In genomic region chr1:69568435-69569280, GRCh38 we compare ENCODE assay signal across 8 cellular contexts. TPM values are rescaled to one million over a fixed set of nuclear protein-coding genes. Genes with fewer than 3 reads are reported as not detected.
A peak's percentile ranks its signal among the peaks of the same experiment; 100 is the strongest.
DNase-seq lines count a peak whose midpoint lies in the region; ATAC-seq and TF ChIP-seq lines count a peak whose summit lies in the region.

No MANE protein-coding gene starts in this region.

- H3K4me3 Mint-ChIP-seq in mesothelial cell of epicardium: peak overlapping the region; percentile 73

- H3K9me3 Mint-ChIP-seq in mesothelial cell of epicardium: no peaks in the 10 kb centered on the region

- H3K9ac ChIP-seq in colonic mucosa (ENCODE audit: low read depth in 2 of 2, low read length in 2 of 2): no peak overlapping the region

- intact Hi-C loops in Right ventricle myocardium inferior (cut with DNase I) (loop anchor here (10.0 kb wide), 1 partner anchor 146 kb away; no protein-coding TSS in a partner anchor), cardiac septum (cut with DNase I) (no loop called here), colonic mucosa (cut with DNase I) (no loop called here), aorta (cut with DNase I) (no loop called here)

- DNase-seq in Right ventricle myocardium inferior (ENCODE audit: missing footprints): peak; percentile 52
- no peak for DNase-seq in cardiac septum (ENCODE audit: low spot score)
- no peak for DNase-seq in colonic mucosa
- peak in 1 of 2 experiments; percentile 37 for DNase-seq in mesothelial cell of epicardium (ENCODE audit: low spot score in 2 of 2, unreplicated experiment in 2 of 2)
- DNase-seq in aorta: no peak
- no peak for DNase-seq in stimulated activated naive CD4-positive, alpha-beta T cell (lab: John Stamatoyannopoulos, UW)
- no peak for DNase-seq in dedifferentiated amniotic fluid mesenchymal stem cell (ENCODE audit: extremely low spot score)
- no peak for DNase-seq in activated CD8-positive, alpha-beta memory T cell treated with anti-CD3 and anti-CD28 coated beads, Interleukin-2, amount 50 U/mL, for 4 hours

- peaks cover 26% of the 10 kb centered on the region for H3K4me1 Mint-ChIP-seq in mesothelial cell of epicardium

- ATAC-seq in Right ventricle myocardium inferior (no peak), aorta (ENCODE audit: low FRiP score) (no peak)

- H3K4me1 ChIP-seq in colonic mucosa (no peaks in the 10 kb centered on the region), aorta (ENCODE audit: control insufficient read depth in 1 of 2, insufficient read depth in 2 of 2, low read length in 2 of 2) (no peaks in the 10 kb centered on the region)

- H3K27ac ChIP-seq in colonic mucosa: no peak overlapping the region
- no peak overlapping the region for H3K27ac ChIP-seq in aorta (ENCODE audit: low read depth in 1 of 2, low read length in 2 of 2)

- no peaks in the 10 kb centered on the region for H3K36me3 Mint-ChIP-seq in mesothelial cell of epicardium

- H3K4me3 ChIP-seq in colonic mucosa (peak overlapping the region; percentile 47), aorta (ENCODE audit: low read length in 2 of 2) (peak overlapping the region; percentile 15)

- H3K27me3 ChIP-seq in colonic mucosa: peaks cover 33% of the 10 kb centered on the region
- no peaks in the 10 kb centered on the region for H3K27me3 ChIP-seq in aorta (ENCODE audit: control insufficient read depth in 1 of 2, insufficient read depth in 2 of 2, low read length in 1 of 2)

- H3K36me3 ChIP-seq in colonic mucosa: no peaks in the 10 kb centered on the region
- H3K36me3 ChIP-seq in aorta (ENCODE audit: control insufficient read depth in 1 of 2, insufficient read depth in 2 of 2, low read length in 1 of 2): no peaks in the 10 kb centered on the region

- H3K27ac Mint-ChIP-seq in mesothelial cell of epicardium: no peak overlapping the region

- H3K9me3 ChIP-seq in colonic mucosa: no peaks in the 10 kb centered on the region
- H3K9me3 ChIP-seq in aorta (ENCODE audit: control insufficient read depth, low read length): no peaks in the 10 kb centered on the region

- WGBS in aorta, 2 donors: 1 to 2% methylated on average over 49 of the region's 49 CpGs

- no peak for TF ChIP-seq CTCF in colonic mucosa (IDR thresholded peaks at IDR 0.05)
- TF ChIP-seq CTCF in mesothelial cell of epicardium (IDR thresholded peaks at IDR 0.05; ENCODE audit: unreplicated experiment): no peak

- peaks cover 87% of the 10 kb centered on the region for H3K27me3 Mint-ChIP-seq in mesothelial cell of epicardium (ENCODE audit: low read depth)

RNA-seq across cellular contexts. Expression of gene LRRC7, which starts 0.9 kb away (rescaled TPM):
- total RNA-seq in Right ventricle myocardium inferior (3.3 TPM), cardiac septum (0.11 TPM), colonic mucosa (under 1 TPM; 0.21 to 0.22 TPM), mesothelial cell of epicardium (0.09 to 0.22 TPM (median 0.14 TPM) in 3 replicates), aorta (1 to 10 TPM in 1 of 2 donors, under 1 TPM in 1; 0.16 to 1.3 TPM)
- polyA plus RNA-seq in aorta: under 1 TPM in 1 of 2 donors, not detected in 1; 0.13 TPM
